8 cellular contexts compared by ENCODE assay signal in genomic region chr11:125345706-125346561, GRCh38.
DNase-seq lines count a peak whose midpoint lies in the region; ATAC-seq, FAIRE-seq and TF ChIP-seq lines count a peak whose summit lies in the region.

No MANE protein-coding gene starts in this region.

- H3K9ac ChIP-seq in H1 (replicated peaks in 1 of 4; ENCODE audit: extremely low read depth in 1 of 4, low read depth in 3 of 4, low read length in 3 of 4) (no peak overlapping the region), stomach smooth muscle (ENCODE audit: low read length in 2 of 2) (peak overlapping the region in 1 of 2 donors; percentile 21)

- no peak overlapping the region for H3K4me3 ChIP-seq in H1 (ENCODE audit: extremely low read depth in 1 of 4, insufficient read depth in 2 of 4, low read depth in 3 of 4, low read length in 4 of 4)
- peak overlapping the region in 1 of 2 donors; percentile 47 for H3K4me3 ChIP-seq in stomach smooth muscle (ENCODE audit: low read length in 2 of 2)

- peaks cover 3% of the 10 kb centered on the region for H3K27me3 Mint-ChIP-seq in activated CD4-positive, alpha-beta T cell treated with anti-CD3 and anti-CD28 coated beads, Interleukin-2, amount 10 ng/mL, durations not matched to agents 24 days and 14 days

- no peak overlapping the region for H4K91ac ChIP-seq in H1 (replicated peaks; ENCODE audit: insufficient read length, low read length)

- no peak overlapping the region for H3K56ac ChIP-seq in H1 (replicated peaks; ENCODE audit: insufficient read length, low read depth, low read length)

- H3K27me3 ChIP-seq in H1 (replicated peaks in 1 of 4; ENCODE audit: control insufficient read depth in 3 of 4, extremely low read depth in 1 of 4, insufficient read depth in 3 of 4, low read length in 3 of 4), result peaks cover 0 to 10% (median 3%) of the 10 kb centered on the region in 4 experiments; a peak in 3 of 7 replicates
- H3K27me3 ChIP-seq in stomach smooth muscle (ENCODE audit: control insufficient read depth in 1 of 2, insufficient read depth in 2 of 2, low read length in 2 of 2), result no peaks in the 10 kb centered on the region

- H3K79me1 ChIP-seq in H1 (ENCODE audit: low read depth, low read length), result no peaks in the 10 kb centered on the region

- no peak overlapping the region for H3K4me3 Mint-ChIP-seq in activated CD4-positive, alpha-beta T cell treated with anti-CD3 and anti-CD28 coated beads, Interleukin-2, amount 10 ng/mL, durations not matched to agents 24 days and 14 days

- H4K5ac ChIP-seq in H1 (ENCODE audit: insufficient read length, low read depth, low read length), result no peak overlapping the region

- no peak overlapping the region for H3K4ac ChIP-seq in H1 (replicated peaks; ENCODE audit: insufficient read length, low read depth, low read length)

- H2AFZ ChIP-seq in H1 (ENCODE audit: low read length), result no peak overlapping the region

- H3K4me1 Mint-ChIP-seq in activated CD4-positive, alpha-beta T cell treated with anti-CD3 and anti-CD28 coated beads, Interleukin-2, amount 10 ng/mL, durations not matched to agents 24 days and 14 days, result no peaks in the 10 kb centered on the region

- no peak overlapping the region; the same call in 1 of the 2 replicates for H2BK12ac ChIP-seq in H1 (ENCODE audit: low read depth, low read length)

- H3K4me1 ChIP-seq in H1 (replicated peaks in 1 of 4; ENCODE audit: control insufficient read depth in 3 of 4, insufficient read depth in 4 of 4, low read length in 3 of 4), result peaks cover 0 to 32% (median 13%) of the 10 kb centered on the region in 4 experiments; a peak in 6 of 7 replicates
- H3K4me1 ChIP-seq in stomach smooth muscle (ENCODE audit: control insufficient read depth, insufficient read depth, low read length), result peaks cover 34% of the 10 kb centered on the region

- in situ Hi-C loops in GM13977 (cut with MboI; ENCODE audit: low pct_unique_long_range_greater_than_20kb, low sequenced_read_pairs, unreplicated experiment), result loop anchor here (10.0 to 25.0 kb wide), 2 partner anchors 181 to 384 kb away; partner anchors contain the start of genes CCDC15 and PKNOX2

- no peak overlapping the region for H3K18ac ChIP-seq in H1 (ENCODE audit: extremely low read depth, low read length)

- no peaks in the 10 kb centered on the region for H3K79me2 ChIP-seq in H1 (ENCODE audit: control insufficient read depth in 1 of 2, insufficient read depth in 2 of 2, low read length in 2 of 2)

- H3K27ac Mint-ChIP-seq in activated CD4-positive, alpha-beta T cell treated with anti-CD3 and anti-CD28 coated beads, Interleukin-2, amount 10 ng/mL, durations not matched to agents 24 days and 14 days, result no peak overlapping the region

- no peak overlapping the region for H4K8ac ChIP-seq in H1 (ENCODE audit: extremely low read depth, insufficient read depth, low read length)

- H4K20me1 ChIP-seq in H1 (replicated peaks in 1 of 2; ENCODE audit: control insufficient read depth in 1 of 2, insufficient read depth in 2 of 2, low read length in 2 of 2), result no peaks in the 10 kb centered on the region

- 0 out of 4 replicates have a peak overlapping the region, but pooled peaks of 1 of the 2 experiments have one; percentile 40 for H3K4me2 ChIP-seq in H1 (ENCODE audit: insufficient read depth in 1 of 2, low read depth in 2 of 2, low read length in 2 of 2)

- no peak for ATAC-seq in HG03460 (IDR thresholded peaks at IDR 0.05; ENCODE audit: unreplicated experiment)

- peak; percentile 82 for DNase-seq in AG08395 (ENCODE audit: low spot score)
- peak; percentile 76 for DNase-seq in GM13977 (ENCODE audit: low spot score)
- peak; percentile 6 to 22 for DNase-seq in NCI-H1930 (lab: John Stamatoyannopoulos, UW)
- peak; percentile 79 for DNase-seq in activated CD4-positive, alpha-beta T cell treated with anti-CD3 and anti-CD28 coated beads, Interleukin-2, amount 10 ng/mL, durations not matched to agents 24 days and 14 days
- peak in 1 of 2 experiments; percentile 87 for DNase-seq in H1 (ENCODE audit: low read depth in 1 of 2, low spot score in 2 of 2)
- peak; percentile 77 for DNase-seq in medulla oblongata (ENCODE audit: extremely low spot score)

- TF ChIP-seq CTCF in GM13977 (IDR thresholded peaks at IDR 0.05; ENCODE audit: extremely low read depth, insufficient read depth, missing control alignments) (peak; percentile 83), H1 (IDR thresholded peaks at IDR 0.05; ENCODE audit: control extremely low read depth in 1 of 3, insufficient read depth in 1 of 3, low read depth in 1 of 3, low read length in 3 of 3) (peak; percentile 82 to 85 (median 83))

- peak overlapping the region; percentile 8; the same call in 1 of the 2 replicates for H2BK15ac ChIP-seq in H1 (ENCODE audit: low read length)

- WGBS in H1 (ENCODE audit: extremely low coverage in 1 of 2, insufficient coverage in 1 of 2, insufficient read length in 1 of 2, insufficient replicate concordance in 2 of 2, low coverage in 1 of 2, low lambda C conversion rate in 2 of 2, missing lambda C conversion rate in 1 of 2), 2 experiments, result 33% methylated on average over 16 of the region's 18 CpGs; no CpG with 5 or more reads in 1 of the 2 experiments

- peak; percentile 62 for FAIRE-seq in H1 (lab: Jason Lieb, UNC)

- CTCF ChIA-PET in H1 (lab: Charles Lee; ENCODE audit: partially characterized antibody), result interaction anchor here (0.6 to 25.6 kb wide), 69 partner anchors 10 to 639 kb away, joined by 3 to 486 read pairs (median 5); partner anchors contain the start of genes EI24, PKNOX2 and TMEM218

- POLR2A ChIA-PET in H1 (lab: Charles Lee; ENCODE audit: partially characterized antibody), result interaction anchor here (1.0 to 1.4 kb wide), 3 partner anchors 67 to 255 kb away, joined by 3 to 5 read pairs (median 3); no protein-coding TSS in a partner anchor

- H3K27ac ChIP-seq in H1 (ENCODE audit: low read depth, low read length), result no peak overlapping the region
- peak overlapping the region; percentile 53 for H3K27ac ChIP-seq in stomach smooth muscle (ENCODE audit: low read length)

- intact Hi-C loops in activated CD4-positive, alpha-beta T cell treated with anti-CD3 and anti-CD28 coated beads, Interleukin-2, amount 10 ng/mL, durations not matched to agents 24 days and 14 days (cut with micrococcal nuclease), result loop anchor here (10.0 kb wide), 1 partner anchor 181 kb away; the partner anchor contains the start of gene PKNOX2

- H3K9me3 Mint-ChIP-seq in activated CD4-positive, alpha-beta T cell treated with anti-CD3 and anti-CD28 coated beads, Interleukin-2, amount 10 ng/mL, durations not matched to agents 24 days and 14 days, result no peaks in the 10 kb centered on the region

- no peak for TF ChIP-seq POLR2A in H1 (IDR thresholded peaks at IDR 0.05; ENCODE audit: control extremely low read depth in 1 of 2, low read depth in 2 of 2, low read length in 2 of 2)

- TF ChIP-seq RAD21 in H1 (IDR thresholded peaks at IDR 0.05 in 1 of 2, conservative IDR thresholded peaks at IDR 0.05 in 1 of 2; ENCODE audit: low read depth in 2 of 2, low read length in 2 of 2), result peak; percentile 71 to 81

- no peak overlapping the region for H3K23ac ChIP-seq in H1 (ENCODE audit: insufficient read length)

- no peak overlapping the region for H2BK120ac ChIP-seq in H1 (replicated peaks; ENCODE audit: low read depth, low read length)

- H3K36me3 ChIP-seq in H1 (ENCODE audit: control insufficient read depth in 2 of 4, insufficient read depth in 4 of 4, low read length in 3 of 4), result no peaks in the 10 kb centered on the region
- H3K36me3 ChIP-seq in stomach smooth muscle (ENCODE audit: control insufficient read depth in 2 of 2, insufficient read depth in 2 of 2, low read length in 2 of 2), result no peaks in the 10 kb centered on the region

- H2BK20ac ChIP-seq in H1 (ENCODE audit: low read length), result no peak overlapping the region; the same call in 1 of the 2 replicates

- H2AK5ac ChIP-seq in H1 (ENCODE audit: low read depth, low read length), result 0 out of 2 replicates have a peak overlapping the region, but pooled peaks have one; percentile 32

- no peaks in the 10 kb centered on the region for H3K36me3 Mint-ChIP-seq in activated CD4-positive, alpha-beta T cell treated with anti-CD3 and anti-CD28 coated beads, Interleukin-2, amount 10 ng/mL, durations not matched to agents 24 days and 14 days (ENCODE audit: low read depth)

- H3K23me2 ChIP-seq in H1 (ENCODE audit: low read depth, low read length), result no peaks in the 10 kb centered on the region

- TF ChIP-seq EP300 in H1 (IDR thresholded peaks at IDR 0.05; ENCODE audit: borderline replicate concordance in 1 of 2, low read depth in 2 of 2, low read length in 2 of 2), result no peak

- H3K14ac ChIP-seq in H1 (ENCODE audit: insufficient read length), result no peak overlapping the region

- H2BK5ac ChIP-seq in H1 (ENCODE audit: low read depth, low read length), result no peak overlapping the region

- H3K9me3 ChIP-seq in H1 (ENCODE audit: insufficient read depth in 2 of 2, low read depth in 1 of 2, low read length in 1 of 2) (no peaks in the 10 kb centered on the region), stomach smooth muscle (ENCODE audit: control insufficient read depth in 2 of 2, low read length in 2 of 2) (no peaks in the 10 kb centered on the region)

TF ChIP-seq in H1, 55 proteins besides CTCF, POLR2A, EP300 and RAD21 (continues in another document):
- peak; percentile 74 for TF ChIP-seq CEBPB (IDR thresholded peaks at IDR 0.05; ENCODE audit: low read depth, low read length)
